15 cellular contexts compared by ENCODE assay signal in the genomic region with DNA sequence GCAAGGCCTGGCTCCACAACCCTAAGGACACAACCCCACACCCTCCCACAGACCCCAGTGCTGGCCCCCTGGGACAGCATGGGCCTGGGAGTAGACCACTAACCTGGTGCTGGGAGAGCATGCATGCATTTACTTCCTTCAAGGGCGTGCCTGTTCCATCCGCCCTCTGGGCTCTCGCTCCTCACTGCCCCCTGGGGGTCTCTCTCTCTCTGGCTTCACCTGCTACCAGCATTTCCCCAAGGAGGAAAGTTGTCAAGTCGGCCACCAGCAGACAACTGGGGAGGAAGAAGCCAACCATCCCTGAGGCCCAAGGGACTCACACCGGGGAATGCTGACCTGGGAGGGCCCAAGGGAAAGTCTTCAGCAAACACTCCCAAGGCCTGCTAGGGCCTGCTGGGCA. TPM values are rescaled to one million over a fixed set of nuclear protein-coding genes. Genes with fewer than 3 reads are reported as not detected.
DNase-seq lines count a peak whose midpoint lies in the region; ATAC-seq, FAIRE-seq and TF ChIP-seq lines count a peak whose summit lies in the region.
"Had no signal": no experiment of that assay in that cellular context is flagged by ENCODE, and none has a peak within 500 bp of the region (broad histone marks: within the 10 kb centered on the region; RNA-seq: fewer than 3 reads in every experiment).

No MANE protein-coding gene starts in this region.

- no peaks in the 10 kb centered on the region for H3K9me3 Mint-ChIP-seq in WTC11

- DNase-seq in HFF-Myc (ENCODE audit: extremely low read depth, low read depth): no peak
- peak; percentile 74 for DNase-seq in WTC11 (ENCODE audit: low spot score)
- peak; percentile 51 for DNase-seq in kidney
- no peak for DNase-seq in dorsolateral prefrontal cortex
- DNase-seq: activated CD8-positive, alpha-beta T cell treated with anti-CD3 and anti-CD28 coated beads, Interleukin-2, amount 10 ng/mL, durations not matched to agents 7 days and 5 days; DMS79 treated with DMSO at 0.1 percent for 48 hours; kidney glomerular epithelial cell; NCI-H187; thyroid gland had no signal

- peaks cover 96% of the 10 kb centered on the region for H3K4me1 ChIP-seq in BLaER1
- peaks cover 0 to 3% of the 10 kb centered on the region in 2 donors for H3K4me1 ChIP-seq in kidney (ENCODE audit: control insufficient read depth in 1 of 2, insufficient read depth in 1 of 2, low read depth in 1 of 2, low read length in 2 of 2)

- no peak overlapping the region for H3K4me3 Mint-ChIP-seq in WTC11
- H3K4me3 Mint-ChIP-seq: activated CD8-positive, alpha-beta T cell treated with anti-CD3 and anti-CD28 coated beads, Interleukin-2, amount 10 ng/mL, durations not matched to agents 7 days and 5 days had no signal

- H3K27me3 ChIP-seq in BLaER1 (no peaks in the 10 kb centered on the region), dorsolateral prefrontal cortex (no peaks in the 10 kb centered on the region)
- H3K27me3 ChIP-seq: pancreas, thyroid gland had no signal

- no peak overlapping the region for H3K27ac Mint-ChIP-seq in WTC11
- H3K27ac Mint-ChIP-seq: activated CD8-positive, alpha-beta T cell treated with anti-CD3 and anti-CD28 coated beads, Interleukin-2, amount 10 ng/mL, durations not matched to agents 7 days and 5 days had no signal

- no peak overlapping the region for H3K4me3 ChIP-seq in BLaER1
- H3K4me3 ChIP-seq in HFF-Myc (replicated peaks; ENCODE audit: low read depth, low read length): no peak overlapping the region
- no peak overlapping the region for H3K4me3 ChIP-seq in kidney (ENCODE audit: low read length in 2 of 2)
- H3K4me3 ChIP-seq in dorsolateral prefrontal cortex: no peak overlapping the region
- H3K4me3 ChIP-seq: pancreas, thyroid gland had no signal

- H3K36me3 Mint-ChIP-seq in WTC11: peaks cover 46% of the 10 kb centered on the region

- H3K27me3 Mint-ChIP-seq in WTC11 (ENCODE audit: low read depth): no peaks in the 10 kb centered on the region

- H3K9ac ChIP-seq in BLaER1 (peak overlapping the region; percentile 26; the same call in 1 of the 2 replicates), kidney (ENCODE audit: low read length in 2 of 2) (no peak overlapping the region)

- POLR2A ChIA-PET in WTC11 (lab: Charles Lee): no interaction called here

- H3K36me3 ChIP-seq in BLaER1 (peaks cover 54% of the 10 kb centered on the region), kidney (ENCODE audit: control insufficient read depth in 1 of 2, insufficient read depth in 2 of 2, low read length in 2 of 2) (no peaks in the 10 kb centered on the region)
- H3K36me3 ChIP-seq: pancreas had no signal

- H3K4me1 Mint-ChIP-seq in WTC11: peaks cover 50% of the 10 kb centered on the region

- TF ChIP-seq CTCF in HFF-Myc (IDR thresholded peaks at IDR 0.05; ENCODE audit: low read depth, low read length, missing control alignments): peak; percentile 48
- TF ChIP-seq CTCF in WTC11 (IDR thresholded peaks at IDR 0.05): no peak
- no peak for TF ChIP-seq CTCF in kidney (IDR thresholded peaks at IDR 0.05; ENCODE audit: borderline replicate concordance, extremely low read depth, insufficient read depth)
- TF ChIP-seq CTCF in dorsolateral prefrontal cortex (IDR thresholded peaks at IDR 0.05 in 54 of 56, conservative IDR thresholded peaks at IDR 0.05 in 2 of 56; ENCODE audit: low read depth in 1 of 56, partially characterized antibody in 56 of 56): peak in 2 of 56 donors; percentile 7 to 13

- CTCF ChIA-PET in WTC11 (lab: Charles Lee): no interaction called here

- H3K4me2 ChIP-seq in BLaER1: peak overlapping the region; percentile 97

- peaks cover 94% of the 10 kb centered on the region for H4K20me1 ChIP-seq in BLaER1

- intact Hi-C loops in kidney (cut with DNase I): no loop called here
- intact Hi-C loops in dorsolateral prefrontal cortex (cut with DNase I): no loop called here

- ATAC-seq in WTC11: peak; percentile 14
- no peak for ATAC-seq in HG02970 (IDR thresholded peaks at IDR 0.05; ENCODE audit: low FRiP score, unreplicated experiment)
- no peak for ATAC-seq in HG03280 (IDR thresholded peaks at IDR 0.05; ENCODE audit: unreplicated experiment)
- no peak for ATAC-seq in HG02571 (IDR thresholded peaks at IDR 0.05; ENCODE audit: unreplicated experiment)
- ATAC-seq: activated CD8-positive, alpha-beta T cell treated with anti-CD3 and anti-CD28 coated beads, Interleukin-2, amount 10 ng/mL, durations not matched to agents 7 days and 5 days; pancreas had no signal

- no peaks in the 10 kb centered on the region for H3K9me3 ChIP-seq in BLaER1
- H3K9me3 ChIP-seq in kidney (ENCODE audit: control insufficient read depth in 1 of 2, low read length in 2 of 2): no peaks in the 10 kb centered on the region
- H3K9me3 ChIP-seq: pancreas, thyroid gland had no signal

- FAIRE-seq in kidney (lab: Jason Lieb, UNC): no peak
- FAIRE-seq: pancreas had no signal

- peak overlapping the region; percentile 63 for H3K27ac ChIP-seq in BLaER1
- H3K27ac ChIP-seq in kidney (ENCODE audit: low read depth in 2 of 2, low read length in 2 of 2): no peak overlapping the region
- H3K27ac ChIP-seq in dorsolateral prefrontal cortex: peak overlapping the region in 8 of 59 donors; percentile 6 to 37 (median 18)
- H3K27ac ChIP-seq: epithelial cell of prostate, pancreas, thyroid gland had no signal

TF ChIP-seq in WTC11, 78 proteins besides CTCF, POLR2A, EP300 and RAD21:
- TF ChIP-seq AR (CRISPR knock-in tag; IDR thresholded peaks at IDR 0.05): no peak
- no peak for TF ChIP-seq E2F1 (CRISPR knock-in tag; IDR thresholded peaks at IDR 0.05)
- no peak for TF ChIP-seq JAZF1 (CRISPR knock-in tag; IDR thresholded peaks at IDR 0.05)
- TF ChIP-seq, protein P1, sequence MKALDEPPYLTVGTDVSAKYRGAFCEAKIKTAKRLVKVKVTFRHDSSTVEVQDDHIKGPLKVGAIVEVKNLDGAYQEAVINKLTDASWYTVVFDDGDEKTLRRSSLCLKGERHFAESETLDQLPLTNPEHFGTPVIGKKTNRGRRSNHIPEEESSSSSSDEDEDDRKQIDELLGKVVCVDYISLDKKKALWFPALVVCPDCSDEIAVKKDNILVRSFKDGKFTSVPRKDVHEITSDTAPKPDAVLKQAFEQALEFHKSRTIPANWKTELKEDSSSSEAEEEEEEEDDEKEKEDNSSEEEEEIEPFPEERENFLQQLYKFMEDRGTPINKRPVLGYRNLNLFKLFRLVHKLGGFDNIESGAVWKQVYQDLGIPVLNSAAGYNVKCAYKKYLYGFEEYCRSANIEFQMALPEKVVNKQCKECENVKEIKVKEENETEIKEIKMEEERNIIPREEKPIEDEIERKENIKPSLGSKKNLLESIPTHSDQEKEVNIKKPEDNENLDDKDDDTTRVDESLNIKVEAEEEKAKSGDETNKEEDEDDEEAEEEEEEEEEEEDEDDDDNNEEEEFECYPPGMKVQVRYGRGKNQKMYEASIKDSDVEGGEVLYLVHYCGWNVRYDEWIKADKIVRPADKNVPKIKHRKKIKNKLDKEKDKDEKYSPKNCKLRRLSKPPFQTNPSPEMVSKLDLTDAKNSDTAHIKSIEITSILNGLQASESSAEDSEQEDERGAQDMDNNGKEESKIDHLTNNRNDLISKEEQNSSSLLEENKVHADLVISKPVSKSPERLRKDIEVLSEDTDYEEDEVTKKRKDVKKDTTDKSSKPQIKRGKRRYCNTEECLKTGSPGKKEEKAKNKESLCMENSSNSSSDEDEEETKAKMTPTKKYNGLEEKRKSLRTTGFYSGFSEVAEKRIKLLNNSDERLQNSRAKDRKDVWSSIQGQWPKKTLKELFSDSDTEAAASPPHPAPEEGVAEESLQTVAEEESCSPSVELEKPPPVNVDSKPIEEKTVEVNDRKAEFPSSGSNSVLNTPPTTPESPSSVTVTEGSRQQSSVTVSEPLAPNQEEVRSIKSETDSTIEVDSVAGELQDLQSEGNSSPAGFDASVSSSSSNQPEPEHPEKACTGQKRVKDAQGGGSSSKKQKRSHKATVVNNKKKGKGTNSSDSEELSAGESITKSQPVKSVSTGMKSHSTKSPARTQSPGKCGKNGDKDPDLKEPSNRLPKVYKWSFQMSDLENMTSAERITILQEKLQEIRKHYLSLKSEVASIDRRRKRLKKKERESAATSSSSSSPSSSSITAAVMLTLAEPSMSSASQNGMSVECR (CRISPR knock-in tag; IDR thresholded peaks at IDR 0.05; ENCODE audit: borderline replicate concordance): 0 out of 2 replicates have a peak, but pooled peaks have one; percentile 35

RNA-seq across cellular contexts. Expression of gene LRP8, which starts 6.5 kb away (rescaled TPM):
- total RNA-seq in WTC11 (2021) (61.9 to 69.5 TPM (median 66.6 TPM) in 3 replicates), kidney (6.9 TPM), dorsolateral prefrontal cortex (10 to 100 TPM; 20.5 to 77.6 (median 37.9) TPM)
- 1.4 TPM for polyA plus RNA-seq in kidney (ENCODE audit: insufficient read depth, low read depth, low replicate concordance)

Comparison
In these comparisons a context has a peak if more than half of its experiments do, and no peak if none do; other contexts are left out.
1. DNase-seq: peak in WTC11 (single experiment) and kidney (single experiment); none in HFF-Myc (single experiment) and dorsolateral prefrontal cortex (0 of 10).